In genomic region chr20:56363491-56363890, GRCh38 we compare ENCODE assay signal across 24 cellular contexts.
"Had no signal": no experiment of that assay in that cellular context is flagged by ENCODE, and none has a peak within 500 bp of the region (broad histone marks: within the 10 kb centered on the region; RNA-seq: fewer than 3 reads in every experiment).

No MANE protein-coding gene starts in this region.

- H3K27ac ChIP-seq: lower lobe of right lung, neural progenitor cell, neutrophil, right atrium auricular region, right lobe of liver, suprapubic skin, thoracic aorta, tibial artery, uterus had no signal

- ATAC-seq: left cardiac atrium; left lobe of liver; lower lobe of right lung; natural killer cell; right lobe of liver; stimulated activated effector memory CD8-positive, alpha-beta T cell treated with anti-CD3 and anti-CD28 coated beads, Interleukin-12 subunit alpha, Interleukin-12 subunit beta, amount 100 ng/mL, for 72 hours had no signal

- DNase-seq: hippocampal formation; kidney glomerular epithelial cell; left cardiac atrium; lower lobe of right lung; mammary epithelial cell; naive B cell; natural killer cell; nephron progenitor cell; occipital lobe; stimulated activated CD4-positive, alpha-beta T cell treated with anti-CD3 and anti-CD28 coated beads, Interleukin-12 subunit alpha, Interleukin-12 subunit beta, amount 100 ng/mL, for 4 hours; stimulated activated CD4-positive, alpha-beta T cell treated with anti-CD3 and anti-CD28 coated beads, Interleukin-15, amount 100 ng/mL, for 24 hours; stimulated activated CD4-positive, alpha-beta T cell treated with anti-CD3 and anti-CD28 coated beads, Interleukin-2, amount 100 ng/mL, for 24 hours; stimulated activated CD4-positive, alpha-beta T cell treated with anti-CD3 and anti-CD28 coated beads, Interleukin-4, amount 100 ng/mL, for 1 hour; stimulated activated naive CD4-positive, alpha-beta T cell; tibial artery; uterus had no signal
